Comparison of ENCODE assay signal across 8 cellular contexts in the genomic region with DNA sequence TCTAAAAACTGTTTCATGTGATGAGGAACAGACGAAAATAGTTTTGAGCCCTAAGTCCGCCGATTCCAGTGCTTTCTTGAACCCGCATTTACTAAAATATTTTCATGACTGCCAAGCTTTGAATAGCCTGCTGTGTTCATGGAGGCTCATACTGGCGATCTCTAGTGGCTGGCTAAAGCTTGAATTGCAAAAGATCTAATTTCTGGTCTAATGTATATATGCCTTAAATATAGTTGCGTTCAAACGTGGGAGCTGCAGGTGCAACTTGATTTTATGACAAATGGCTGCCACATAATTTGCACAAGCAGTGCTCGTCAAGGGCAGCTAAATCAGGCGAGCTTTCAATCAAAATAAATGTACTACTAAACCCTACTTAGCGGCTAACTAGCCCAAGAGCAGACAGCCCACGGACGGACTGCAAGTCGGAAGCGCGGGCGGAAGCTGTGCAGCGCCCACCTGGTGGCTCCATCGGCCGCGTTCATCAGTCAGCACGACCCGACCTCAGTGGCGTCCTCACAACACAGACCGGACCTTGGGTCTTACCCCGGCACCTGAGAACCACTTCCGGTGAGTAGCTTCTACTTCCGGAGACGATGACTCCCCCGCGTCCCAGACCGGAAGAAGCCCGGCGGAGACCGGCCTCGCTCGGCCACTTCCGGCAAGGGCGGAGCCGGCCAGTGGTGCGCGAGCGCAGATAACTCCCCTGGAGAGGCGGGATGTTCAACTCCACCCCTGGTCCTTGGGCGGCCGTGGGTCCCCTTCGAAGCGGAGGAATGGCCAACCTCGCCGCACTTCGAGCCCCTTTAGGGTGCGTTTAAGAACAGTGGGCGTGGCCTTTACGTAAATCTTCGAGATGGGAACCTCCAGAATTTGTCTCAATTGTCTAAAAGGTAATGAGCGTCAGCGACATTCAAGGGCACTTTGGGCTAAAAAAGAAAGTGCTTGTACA. TPM values are rescaled to one million over a fixed set of nuclear protein-coding genes. Genes with fewer than 3 reads are reported as not detected.
A peak's percentile ranks its signal among the peaks of the same experiment; 100 is the strongest.
DNase-seq lines count a peak whose midpoint lies in the region; ATAC-seq, FAIRE-seq and TF ChIP-seq lines count a peak whose summit lies in the region.

No MANE protein-coding gene starts in this region.

- TF ChIP-seq CTCF in Calu3 (IDR thresholded peaks at IDR 0.05; ENCODE audit: unreplicated experiment), result no peak
- TF ChIP-seq CTCF in endothelial cell (IDR thresholded peaks at IDR 0.05; ENCODE audit: unreplicated experiment), result no peak

- peaks cover 82% of the 10 kb centered on the region for H3K36me3 ChIP-seq in NT2/D1 (ENCODE audit: insufficient read depth, insufficient read length, low read length)

- ATAC-seq in GM21381 (IDR thresholded peaks at IDR 0.05; ENCODE audit: unreplicated experiment), result peak; percentile 95

- peak; percentile 54 for FAIRE-seq in HTR-8/SVneo (lab: Jason Lieb, UNC)

- H3K27ac Mint-ChIP-seq in Calu3 (ENCODE audit: unreplicated experiment) (peak overlapping the region; percentile 90), endothelial cell (ENCODE audit: unreplicated experiment) (peak overlapping the region; percentile 83)

- no peaks in the 10 kb centered on the region for H3K27me3 ChIP-seq in NT2/D1 (ENCODE audit: insufficient read depth, insufficient read length)

- TSS peak; percentile 82 for BruUV-seq in Calu3 (replicated peaks; lab: Mats Ljungman, UMichigan)

- peak overlapping the region; percentile 46 for H3K4me3 ChIP-seq in NT2/D1 (ENCODE audit: insufficient read length, low read depth)

- H3K9ac ChIP-seq in NT2/D1 (ENCODE audit: insufficient read length, low read depth), result peak overlapping the region; percentile 46

- intact Hi-C loops in Calu3 (cut with micrococcal nuclease; ENCODE audit: unreplicated experiment), result loop anchor here (1.0 to 5.0 kb wide), 6 partner anchors 11 to 270 kb away; no protein-coding TSS in a partner anchor

- H3K36me3 Mint-ChIP-seq in Calu3 (ENCODE audit: insufficient read depth, unreplicated experiment), result peaks cover 87% of the 10 kb centered on the region
- H3K36me3 Mint-ChIP-seq in endothelial cell (ENCODE audit: low read depth, unreplicated experiment), result peaks cover 45% of the 10 kb centered on the region

- H3K9me3 Mint-ChIP-seq in Calu3 (ENCODE audit: low read depth, unreplicated experiment) (no peaks in the 10 kb centered on the region), endothelial cell (ENCODE audit: unreplicated experiment) (no peaks in the 10 kb centered on the region)

- DNase-seq in Calu3 (peak; percentile 94), HTR-8/SVneo (ENCODE audit: insufficient read length, low spot score) (peak; percentile 95), NT2/D1 (ENCODE audit: low read depth, low spot score) (peak; percentile 92), endothelial cell (ENCODE audit: low spot score) (peak; percentile 87), midbrain (lab: John Stamatoyannopoulos, UW) (peak; percentile 97)
- DNase-seq in activated CD8-positive, alpha-beta memory T cell treated with anti-CD3 and anti-CD28 coated beads, Interleukin-2, amount 50 U/mL, for 4 hours, result peak; percentile 79
- peak; percentile 90 to 91 for DNase-seq in stimulated activated CD8-positive, alpha-beta memory T cell treated with anti-CD3 and anti-CD28 coated beads, Interleukin-15, amount 100 ng/mL, for 48 hours (ENCODE audit: low read depth in 2 of 2)

- no peaks in the 10 kb centered on the region for H3K4me1 ChIP-seq in NT2/D1 (ENCODE audit: insufficient read depth, insufficient read length)

- H3K27me3 Mint-ChIP-seq in Calu3 (ENCODE audit: unreplicated experiment), result no peaks in the 10 kb centered on the region
- peaks cover 11% of the 10 kb centered on the region for H3K27me3 Mint-ChIP-seq in endothelial cell (ENCODE audit: unreplicated experiment)

- H3K4me3 Mint-ChIP-seq in Calu3 (ENCODE audit: low read depth, unreplicated experiment) (peak overlapping the region; percentile 63), endothelial cell (ENCODE audit: unreplicated experiment) (peak overlapping the region; percentile 29)

- H3K4me1 Mint-ChIP-seq in Calu3 (ENCODE audit: low read depth, unreplicated experiment) (peaks cover 29% of the 10 kb centered on the region), endothelial cell (ENCODE audit: unreplicated experiment) (peaks cover 54% of the 10 kb centered on the region)

- H3K9me3 ChIP-seq in NT2/D1 (ENCODE audit: insufficient read depth, low read length), result no peaks in the 10 kb centered on the region

- CTCF ChIA-PET in Calu3 (lab: Charles Lee), result interaction anchor here (0.5 to 1.2 kb wide), 9 partner anchors 11 to 477 kb away, joined by 3 to 17 read pairs (median 4); a partner anchor contains a TSS

RNA-seq across cellular contexts. Expression of a gene that starts 6.1 kb away (rescaled TPM):
- 571 and 585 TPM in 2 replicates for total RNA-seq in Calu3 (2022)
- total RNA-seq in endothelial cell (ENCODE audit: unreplicated experiment), result 1,456 TPM

RNA-seq across cellular contexts. Expression of a gene that starts 6.2 kb away (rescaled TPM):
- total RNA-seq in Calu3 (2022), result 14.0 and 19.5 TPM in 2 replicates
- 11.4 TPM for total RNA-seq in endothelial cell (ENCODE audit: unreplicated experiment)

Comparison
In these comparisons a context has a peak if more than half of its experiments do, and no peak if none do; other contexts are left out.
1. Peak in every context shown above with its lines: DNase-seq, ATAC-seq and H3K4me3 ChIP-seq.